In the genomic region with DNA sequence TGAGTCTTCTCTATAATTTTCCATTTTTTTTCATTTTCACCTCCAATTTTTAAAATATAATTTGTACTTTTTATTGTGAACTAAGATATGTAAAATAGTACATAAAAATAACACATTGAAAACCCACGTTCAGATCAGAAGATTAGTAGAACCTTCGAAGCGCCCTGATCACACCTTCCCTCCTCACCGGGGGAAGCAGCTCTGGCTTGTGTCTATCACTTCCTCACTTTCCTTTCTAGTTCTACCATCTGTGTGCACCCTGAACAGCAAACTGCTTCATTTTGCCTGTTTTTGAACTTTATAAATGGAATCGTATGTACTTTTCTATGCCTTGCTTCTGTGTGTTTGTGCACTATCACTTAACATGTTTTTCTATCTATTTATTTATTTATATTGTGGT, we compare ENCODE assay signal across 14 cellular contexts. TPM values are rescaled to one million over a fixed set of nuclear protein-coding genes. Genes with fewer than 3 reads are reported as not detected.
DNase-seq lines count a peak whose midpoint lies in the region; ATAC-seq and TF ChIP-seq lines count a peak whose summit lies in the region.
"Had no signal": no experiment of that assay in that cellular context is flagged by ENCODE, and none has a peak within 500 bp of the region (broad histone marks: within the 10 kb centered on the region; RNA-seq: fewer than 3 reads in every experiment).

No MANE protein-coding gene starts in this region.

- CTCF ChIA-PET in activated CD4-positive, alpha-beta T cell treated with anti-CD3 and anti-CD28 coated beads for 36 hours (lab: Charles Lee): interaction anchor here (1.1 to 1.6 kb wide), 4 partner anchors 12 to 32 kb away, joined by 3 to 4 read pairs (median 3); no protein-coding TSS in a partner anchor

- peak overlapping the region; percentile 85 for H3K27ac Mint-ChIP-seq in activated CD4-positive, alpha-beta T cell treated with anti-CD3 and anti-CD28 coated beads for 36 hours
- H3K27ac Mint-ChIP-seq: neural progenitor cell had no signal

- H3K4me3 Mint-ChIP-seq in activated CD4-positive, alpha-beta T cell treated with anti-CD3 and anti-CD28 coated beads for 36 hours: no peak overlapping the region
- H3K4me3 Mint-ChIP-seq: neural progenitor cell had no signal

- POLR2A ChIA-PET in activated CD4-positive, alpha-beta T cell treated with anti-CD3 and anti-CD28 coated beads for 36 hours (lab: Charles Lee): no interaction called here

- no peak for DNase-seq in activated CD4-positive, alpha-beta T cell treated with anti-CD3 and anti-CD28 coated beads for 36 hours
- no peak for DNase-seq in activated CD4-positive, alpha-beta T cell treated with anti-CD3 and anti-CD28 coated beads for 48 hours
- DNase-seq in activated CD8-positive, alpha-beta memory T cell treated with anti-CD3 and anti-CD28 coated beads, Interleukin-2, amount 50 U/mL, for 48 hours: peak; percentile 43
- DNase-seq in sciatic nerve (ENCODE audit: low spot score) (peak; percentile 19), NCI-H526 treated with DMSO at 0.1 percent for 48 hours (lab: John Stamatoyannopoulos, UW) (no peak)
- no peak for DNase-seq in stimulated activated CD4-positive, alpha-beta T cell treated with anti-CD3 and anti-CD28 coated beads, Interleukin-4, amount 100 ng/mL, for 4 hours
- DNase-seq: activated T-cell treated with anti-CD3 and anti-CD28 coated beads for 4 hours, colonic mucosa had no signal

- H3K9me3 Mint-ChIP-seq in activated CD4-positive, alpha-beta T cell treated with anti-CD3 and anti-CD28 coated beads for 36 hours (ENCODE audit: low read depth): no peaks in the 10 kb centered on the region
- H3K9me3 Mint-ChIP-seq: neural progenitor cell had no signal

- peaks cover 70% of the 10 kb centered on the region for H3K4me1 Mint-ChIP-seq in activated CD4-positive, alpha-beta T cell treated with anti-CD3 and anti-CD28 coated beads for 36 hours

- no peaks in the 10 kb centered on the region for H3K36me3 Mint-ChIP-seq in activated CD4-positive, alpha-beta T cell treated with anti-CD3 and anti-CD28 coated beads for 36 hours (ENCODE audit: low read depth)
- H3K36me3 Mint-ChIP-seq: neural progenitor cell had no signal

- no peak for ATAC-seq in activated CD4-positive, alpha-beta T cell treated with anti-CD3 and anti-CD28 coated beads for 36 hours
- ATAC-seq in sciatic nerve (no peak), GM18909 (IDR thresholded peaks at IDR 0.05; ENCODE audit: poor library complexity, unreplicated experiment) (no peak)
- ATAC-seq: Panc1 had no signal

- peak; percentile 15 for TF ChIP-seq POLR2A in GM19099 (IDR thresholded peaks at IDR 0.05; ENCODE audit: extremely low read depth, insufficient read length, low read depth)

- no peaks in the 10 kb centered on the region for H3K27me3 Mint-ChIP-seq in activated CD4-positive, alpha-beta T cell treated with anti-CD3 and anti-CD28 coated beads for 36 hours

- intact Hi-C loops in activated CD4-positive, alpha-beta T cell treated with anti-CD3 and anti-CD28 coated beads for 36 hours (cut with DNase I, micrococcal nuclease): no loop called here
- intact Hi-C loops in sciatic nerve (cut with DNase I): no loop called here

RNA-seq across cellular contexts. Expression of a gene that starts 11.8 kb away (rescaled TPM):
- 100 to 1,000 TPM in 1 of 2 experiments, 10 to 100 TPM in 1; 85.4 to 116 TPM for total RNA-seq in activated CD4-positive, alpha-beta T cell treated with anti-CD3 and anti-CD28 coated beads for 36 hours
- total RNA-seq in sciatic nerve: 0.58 TPM
- total RNA-seq: astrocyte, lung microvascular endothelial cell had no signal

RNA-seq across cellular contexts. Expression of a gene that starts 18.9 kb away (rescaled TPM):
- 10 to 100 TPM; 27.4 to 40.8 TPM for total RNA-seq in activated CD4-positive, alpha-beta T cell treated with anti-CD3 and anti-CD28 coated beads for 36 hours
- 23.5 TPM for total RNA-seq in sciatic nerve

RNA-seq across cellular contexts. Expression of a gene that starts 37.5 kb away (rescaled TPM):
- 10 to 100 TPM; 34.5 to 52.3 TPM for total RNA-seq in activated CD4-positive, alpha-beta T cell treated with anti-CD3 and anti-CD28 coated beads for 36 hours
- 19.9 TPM for total RNA-seq in sciatic nerve

RNA-seq across cellular contexts. Expression of a gene that starts 49.0 kb away (rescaled TPM):
- total RNA-seq in activated CD4-positive, alpha-beta T cell treated with anti-CD3 and anti-CD28 coated beads for 36 hours: 1 to 10 TPM in 1 of 2 experiments, under 1 TPM in 1; 0.57 to 1.1 TPM
- total RNA-seq in sciatic nerve: 99.7 TPM

RNA-seq across cellular contexts. Expression of a gene that starts 57.6 kb away (rescaled TPM):
- under 1 TPM in 1 of 2 experiments, not detected in 1; 0.05 TPM for total RNA-seq in activated CD4-positive, alpha-beta T cell treated with anti-CD3 and anti-CD28 coated beads for 36 hours
- total RNA-seq in sciatic nerve: 16.8 TPM

Comparison
In these comparisons a context has a peak if more than half of its experiments do, and no peak if none do; other contexts are left out.
1. DNase-seq: peak in activated CD8-positive, alpha-beta memory T cell treated with anti-CD3 and anti-CD28 coated beads, Interleukin-2, amount 50 U/mL, for 48 hours (single experiment) and sciatic nerve (single experiment); none in activated CD4-positive, alpha-beta T cell treated with anti-CD3 and anti-CD28 coated beads for 36 hours (single experiment), activated CD4-positive, alpha-beta T cell treated with anti-CD3 and anti-CD28 coated beads for 48 hours (single experiment), NCI-H526 treated with DMSO at 0.1 percent for 48 hours (single experiment) and stimulated activated CD4-positive, alpha-beta T cell treated with anti-CD3 and anti-CD28 coated beads, Interleukin-4, amount 100 ng/mL, for 4 hours (0 of 2).
2. RNA of a gene that starts 11.8 kb away (total RNA-seq): 85.4 to 116 TPM in activated CD4-positive, alpha-beta T cell treated with anti-CD3 and anti-CD28 coated beads for 36 hours; 0.58 TPM in sciatic nerve (single experiment); every median in the first group is over 10 times any median in the second.